ENCODE assay signal across 21 cellular contexts in genomic region chr5:39113354-39113953, GRCh38.
"Had no signal": no experiment of that assay in that cellular context is flagged by ENCODE, and none has a peak within 500 bp of the region (broad histone marks: within the 10 kb centered on the region; RNA-seq: fewer than 3 reads in every experiment).

No MANE protein-coding gene starts in this region.

- H3K4me1 ChIP-seq: pancreas, sigmoid colon, testis, upper lobe of right lung had no signal

- H3K9me3 Mint-ChIP-seq: activated T-helper 2 cell treated with anti-CD3 and anti-CD28 coated beads, Interferon-gamma antibody, Interleukin-2, Interleukin-4, amounts not matched to agents 10 μg/mL and 5 μg/mL and 100 μg/mL, durations not matched to agents 14 hours and 24 hours and 36 hours; natural killer cell; stimulated activated memory B cell treated with anti-CD40 and anti-IgM and Interleukin-4, amounts not matched to agents 10 μg/mL and 1 μg/mL and 100 μg/mL, for 72 hours; T-helper 1 cell treated with Interleukin-12 subunit alpha and Interleukin-12 subunit beta and Interleukin-4 antibody, amounts not matched to agents 30 μg/mL and 1 μg/mL, for 36 hours had no signal

- H3K27ac Mint-ChIP-seq: activated CD8-positive, alpha-beta memory T cell treated with anti-CD3 and anti-CD28 coated beads, Interleukin-2, amount 10 ng/mL, durations not matched to agents 7 days and 5 days; activated T-helper 2 cell treated with anti-CD3 and anti-CD28 coated beads, Interferon-gamma antibody, Interleukin-2, Interleukin-4, amounts not matched to agents 10 μg/mL and 5 μg/mL and 100 μg/mL, durations not matched to agents 14 hours and 24 hours and 36 hours; stimulated activated memory B cell treated with anti-CD40 and anti-IgM and Interleukin-4, amounts not matched to agents 10 μg/mL and 1 μg/mL and 100 μg/mL, for 72 hours; T-helper 1 cell treated with Interleukin-12 subunit alpha and Interleukin-12 subunit beta and Interleukin-4 antibody, amounts not matched to agents 30 μg/mL and 1 μg/mL, for 36 hours had no signal

- H3K27me3 Mint-ChIP-seq: activated CD8-positive, alpha-beta memory T cell treated with anti-CD3 and anti-CD28 coated beads, Interleukin-2, amount 10 ng/mL, durations not matched to agents 7 days and 5 days; stimulated activated memory B cell treated with anti-CD40 and anti-IgM and Interleukin-4, amounts not matched to agents 10 μg/mL and 1 μg/mL and 100 μg/mL, for 72 hours had no signal

- H3K4me3 Mint-ChIP-seq: activated CD8-positive, alpha-beta memory T cell treated with anti-CD3 and anti-CD28 coated beads, Interleukin-2, amount 10 ng/mL, durations not matched to agents 7 days and 5 days; natural killer cell; stimulated activated memory B cell treated with anti-CD40 and anti-IgM and Interleukin-4, amounts not matched to agents 10 μg/mL and 1 μg/mL and 100 μg/mL, for 72 hours; T-helper 1 cell treated with Interleukin-12 subunit alpha and Interleukin-12 subunit beta and Interleukin-4 antibody, amounts not matched to agents 30 μg/mL and 1 μg/mL, for 36 hours had no signal

- H3K27me3 ChIP-seq: dorsolateral prefrontal cortex, pancreas, sigmoid colon, testis, upper lobe of right lung had no signal

- H3K4me3 ChIP-seq: dorsolateral prefrontal cortex, lung, pancreas, sigmoid colon, testis, upper lobe of right lung had no signal

- H3K27ac ChIP-seq: epithelial cell of prostate, pancreas, sigmoid colon, testis, upper lobe of right lung, VCaP had no signal

- H3K9me3 ChIP-seq: pancreas, sigmoid colon, testis, upper lobe of right lung had no signal

- DNase-seq: activated CD4-positive, alpha-beta T cell treated with anti-CD3 and anti-CD28 coated beads for 1 hour; activated CD4-positive, alpha-beta T cell treated with anti-CD3 and anti-CD28 coated beads, Interleukin-2, amount 50 U/mL, for 48 hours; activated CD8-positive, alpha-beta memory T cell treated with anti-CD3 and anti-CD28 coated beads, Interleukin-2, amount 10 ng/mL, durations not matched to agents 7 days and 5 days; activated naive CD4-positive, alpha-beta T cell treated with anti-CD3 and anti-CD28 coated beads, Interleukin-2, amount 50 U/mL, for 16 hours; dorsolateral prefrontal cortex; glutamatergic neuron; hippocampal formation; left colon; natural killer cell; pancreas; sigmoid colon; stimulated activated CD4-positive, alpha-beta T cell treated with anti-CD3 and anti-CD28 coated beads, Interleukin-4, amount 100 ng/mL, for 4 hours; testis; upper lobe of right lung had no signal

- H3K36me3 Mint-ChIP-seq: stimulated activated memory B cell treated with anti-CD40 and anti-IgM and Interleukin-4, amounts not matched to agents 10 μg/mL and 1 μg/mL and 100 μg/mL, for 72 hours had no signal

- FAIRE-seq: islet of Langerhans, pancreas had no signal

- ATAC-seq: activated CD8-positive, alpha-beta memory T cell treated with anti-CD3 and anti-CD28 coated beads, Interleukin-2, amount 10 ng/mL, durations not matched to agents 7 days and 5 days; left colon; natural killer cell; pancreas; stimulated activated memory B cell treated with anti-CD40 and anti-IgM and Interleukin-4, amounts not matched to agents 10 μg/mL and 1 μg/mL and 100 μg/mL, for 72 hours; upper lobe of right lung had no signal

- H3K4me1 Mint-ChIP-seq: stimulated activated memory B cell treated with anti-CD40 and anti-IgM and Interleukin-4, amounts not matched to agents 10 μg/mL and 1 μg/mL and 100 μg/mL, for 72 hours had no signal

- H3K36me3 ChIP-seq: pancreas, sigmoid colon had no signal
